1 cellular context compared by ENCODE assay signal in genomic region chr4:153261922-153262321, GRCh38.
TF ChIP-seq lines count a peak whose summit lies in the region.

No MANE protein-coding gene starts in this region.

TF ChIP-seq in H1, 55 proteins besides CTCF, POLR2A, EP300 and RAD21:
- TF ChIP-seq, protein P1, sequence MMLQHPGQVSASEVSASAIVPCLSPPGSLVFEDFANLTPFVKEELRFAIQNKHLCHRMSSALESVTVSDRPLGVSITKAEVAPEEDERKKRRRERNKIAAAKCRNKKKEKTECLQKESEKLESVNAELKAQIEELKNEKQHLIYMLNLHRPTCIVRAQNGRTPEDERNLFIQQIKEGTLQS (IDR thresholded peaks at IDR 0.05; ENCODE audit: insufficient read depth, low read depth, low read length): no peak
- TF ChIP-seq MAFK (IDR thresholded peaks at IDR 0.05; ENCODE audit: low read depth, low read length): no peak
- TF ChIP-seq MAX (IDR thresholded peaks at IDR 0.05): no peak
- TF ChIP-seq CEBPB (IDR thresholded peaks at IDR 0.05; ENCODE audit: low read depth, low read length): no peak
- TF ChIP-seq CHD1 (IDR thresholded peaks at IDR 0.05; ENCODE audit: low read depth, low read length): no peak
- TF ChIP-seq SAP30 (IDR thresholded peaks at IDR 0.05; ENCODE audit: insufficient read depth, insufficient replicate concordance, low read length): no peak
- TF ChIP-seq TCF12 (IDR thresholded peaks at IDR 0.05; ENCODE audit: low read depth, low read length): no peak
- no peak for TF ChIP-seq SP4 (IDR thresholded peaks at IDR 0.05; ENCODE audit: low read length)
- TF ChIP-seq USF2 (IDR thresholded peaks at IDR 0.05; ENCODE audit: low read length): no peak
- no peak for TF ChIP-seq JUN (IDR thresholded peaks at IDR 0.05; ENCODE audit: low read depth, low read length)
- no peak for TF ChIP-seq CTBP2 (IDR thresholded peaks at IDR 0.05; ENCODE audit: borderline replicate concordance, insufficient read depth, insufficient read length, low read length)
- TF ChIP-seq BRCA1 (IDR thresholded peaks at IDR 0.05; ENCODE audit: low read depth, low read length): no peak
- TF ChIP-seq NRF1 (IDR thresholded peaks at IDR 0.05; ENCODE audit: low read depth, low read length): no peak
- TF ChIP-seq BCL11A (IDR thresholded peaks at IDR 0.05; ENCODE audit: low read depth in 2 of 2, low read length in 2 of 2): no peak
- TF ChIP-seq RBBP5 (IDR thresholded peaks at IDR 0.05; ENCODE audit: borderline replicate concordance, low read depth, low read length): no peak
- TF ChIP-seq ZNF274 (IDR thresholded peaks at IDR 0.05; ENCODE audit: borderline replicate concordance, extremely low read depth, low read length): no peak
- TF ChIP-seq GTF2F1 (IDR thresholded peaks at IDR 0.05; ENCODE audit: borderline replicate concordance, low read depth, low read length): no peak
- TF ChIP-seq FOSL1 (IDR thresholded peaks at IDR 0.05; ENCODE audit: insufficient read depth, low read depth, low read length): no peak
